Comparison of ENCODE assay signal across 1 cellular context in the genomic region with DNA sequence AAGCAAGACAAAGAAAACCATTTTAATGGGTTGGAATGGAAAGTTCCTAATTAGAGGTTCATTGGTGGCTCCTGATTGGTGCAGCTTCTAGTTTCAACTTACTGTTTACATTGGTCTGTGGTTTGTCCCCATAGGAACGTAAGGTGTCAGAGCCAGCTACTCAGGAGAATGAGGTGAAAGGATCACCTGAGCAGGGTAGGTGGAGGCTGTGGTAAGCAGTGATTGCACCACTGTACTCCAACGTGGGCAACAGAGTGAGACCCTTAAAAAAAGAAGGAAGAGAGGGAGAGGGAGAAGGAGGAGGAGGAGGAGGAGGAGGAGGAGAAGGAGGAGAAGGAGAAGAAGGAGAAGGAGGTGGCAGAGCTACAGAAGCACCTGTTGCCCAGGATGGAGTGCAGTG.
TF ChIP-seq lines count a peak whose summit lies in the region.

No MANE protein-coding gene starts in this region.

TF ChIP-seq in GM23338, 12 proteins besides CTCF, POLR2A, EP300 and RAD21:
- TF ChIP-seq, protein P1, sequence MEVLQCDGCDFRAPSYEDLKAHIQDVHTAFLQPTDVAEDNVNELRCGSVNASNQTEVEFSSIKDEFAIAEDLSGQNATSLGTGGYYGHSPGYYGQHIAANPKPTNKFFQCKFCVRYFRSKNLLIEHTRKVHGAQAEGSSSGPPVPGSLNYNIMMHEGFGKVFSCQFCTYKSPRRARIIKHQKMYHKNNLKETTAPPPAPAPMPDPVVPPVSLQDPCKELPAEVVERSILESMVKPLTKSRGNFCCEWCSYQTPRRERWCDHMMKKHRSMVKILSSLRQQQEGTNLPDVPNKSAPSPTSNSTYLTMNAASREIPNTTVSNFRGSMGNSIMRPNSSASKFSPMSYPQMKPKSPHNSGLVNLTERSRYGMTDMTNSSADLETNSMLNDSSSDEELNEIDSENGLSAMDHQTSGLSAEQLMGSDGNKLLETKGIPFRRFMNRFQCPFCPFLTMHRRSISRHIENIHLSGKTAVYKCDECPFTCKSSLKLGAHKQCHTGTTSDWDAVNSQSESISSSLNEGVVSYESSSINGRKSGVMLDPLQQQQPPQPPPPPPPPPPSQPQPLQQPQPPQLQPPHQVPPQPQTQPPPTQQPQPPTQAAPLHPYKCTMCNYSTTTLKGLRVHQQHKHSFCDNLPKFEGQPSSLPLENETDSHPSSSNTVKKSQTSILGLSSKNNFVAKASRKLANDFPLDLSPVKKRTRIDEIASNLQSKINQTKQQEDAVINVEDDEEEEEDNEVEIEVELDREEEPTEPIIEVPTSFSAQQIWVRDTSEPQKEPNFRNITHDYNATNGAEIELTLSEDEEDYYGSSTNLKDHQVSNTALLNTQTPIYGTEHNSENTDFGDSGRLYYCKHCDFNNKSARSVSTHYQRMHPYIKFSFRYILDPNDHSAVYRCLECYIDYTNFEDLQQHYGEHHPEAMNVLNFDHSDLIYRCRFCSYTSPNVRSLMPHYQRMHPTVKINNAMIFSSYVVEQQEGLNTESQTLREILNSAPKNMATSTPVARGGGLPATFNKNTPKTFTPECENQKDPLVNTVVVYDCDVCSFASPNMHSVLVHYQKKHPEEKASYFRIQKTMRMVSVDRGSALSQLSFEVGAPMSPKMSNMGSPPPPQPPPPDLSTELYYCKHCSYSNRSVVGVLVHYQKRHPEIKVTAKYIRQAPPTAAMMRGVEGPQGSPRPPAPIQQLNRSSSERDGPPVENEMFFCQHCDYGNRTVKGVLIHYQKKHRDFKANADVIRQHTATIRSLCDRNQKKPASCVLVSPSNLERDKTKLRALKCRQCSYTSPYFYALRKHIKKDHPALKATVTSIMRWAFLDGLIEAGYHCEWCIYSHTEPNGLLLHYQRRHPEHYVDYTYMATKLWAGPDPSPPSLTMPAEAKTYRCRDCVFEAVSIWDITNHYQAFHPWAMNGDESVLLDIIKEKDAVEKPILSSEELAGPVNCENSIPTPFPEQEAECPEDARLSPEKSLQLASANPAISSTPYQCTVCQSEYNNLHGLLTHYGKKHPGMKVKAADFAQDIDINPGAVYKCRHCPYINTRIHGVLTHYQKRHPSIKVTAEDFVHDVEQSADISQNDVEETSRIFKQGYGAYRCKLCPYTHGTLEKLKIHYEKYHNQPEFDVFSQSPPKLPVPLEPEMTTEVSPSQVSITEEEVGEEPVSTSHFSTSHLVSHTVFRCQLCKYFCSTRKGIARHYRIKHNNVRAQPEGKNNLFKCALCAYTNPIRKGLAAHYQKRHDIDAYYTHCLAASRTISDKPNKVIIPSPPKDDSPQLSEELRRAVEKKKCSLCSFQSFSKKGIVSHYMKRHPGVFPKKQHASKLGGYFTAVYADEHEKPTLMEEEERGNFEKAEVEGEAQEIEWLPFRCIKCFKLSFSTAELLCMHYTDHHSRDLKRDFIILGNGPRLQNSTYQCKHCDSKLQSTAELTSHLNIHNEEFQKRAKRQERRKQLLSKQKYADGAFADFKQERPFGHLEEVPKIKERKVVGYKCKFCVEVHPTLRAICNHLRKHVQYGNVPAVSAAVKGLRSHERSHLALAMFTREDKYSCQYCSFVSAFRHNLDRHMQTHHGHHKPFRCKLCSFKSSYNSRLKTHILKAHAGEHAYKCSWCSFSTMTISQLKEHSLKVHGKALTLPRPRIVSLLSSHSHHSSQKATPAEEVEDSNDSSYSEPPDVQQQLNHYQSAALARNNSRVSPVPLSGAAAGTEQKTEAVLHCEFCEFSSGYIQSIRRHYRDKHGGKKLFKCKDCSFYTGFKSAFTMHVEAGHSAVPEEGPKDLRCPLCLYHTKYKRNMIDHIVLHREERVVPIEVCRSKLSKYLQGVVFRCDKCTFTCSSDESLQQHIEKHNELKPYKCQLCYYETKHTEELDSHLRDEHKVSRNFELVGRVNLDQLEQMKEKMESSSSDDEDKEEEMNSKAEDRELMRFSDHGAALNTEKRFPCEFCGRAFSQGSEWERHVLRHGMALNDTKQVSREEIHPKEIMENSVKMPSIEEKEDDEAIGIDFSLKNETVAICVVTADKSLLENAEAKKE (CRISPR knock-in tag; IDR thresholded peaks at IDR 0.05), result no peak
- TF ChIP-seq ZNF331 (CRISPR knock-in tag; IDR thresholded peaks at IDR 0.05; ENCODE audit: low read depth) (no peak), CREB1 (CRISPR knock-in tag; IDR thresholded peaks at IDR 0.05; ENCODE audit: low read depth) (no peak), NANOG (IDR thresholded peaks at IDR 0.05; ENCODE audit: borderline replicate concordance) (no peak), JUNB (IDR thresholded peaks at IDR 0.05; ENCODE audit: unreplicated experiment) (no peak), EZH2phosphoT487 (IDR thresholded peaks at IDR 0.05; ENCODE audit: unreplicated experiment) (no peak), STAT1 (IDR thresholded peaks at IDR 0.05; ENCODE audit: unreplicated experiment) (no peak), EZH2 (IDR thresholded peaks at IDR 0.05; ENCODE audit: low read depth, unreplicated experiment) (no peak), POLR2AphosphoS5 (IDR thresholded peaks at IDR 0.05; ENCODE audit: low read depth) (no peak), ZNF114 (CRISPR knock-in tag; IDR thresholded peaks at IDR 0.05) (no peak)
- TF ChIP-seq, protein P2, sequence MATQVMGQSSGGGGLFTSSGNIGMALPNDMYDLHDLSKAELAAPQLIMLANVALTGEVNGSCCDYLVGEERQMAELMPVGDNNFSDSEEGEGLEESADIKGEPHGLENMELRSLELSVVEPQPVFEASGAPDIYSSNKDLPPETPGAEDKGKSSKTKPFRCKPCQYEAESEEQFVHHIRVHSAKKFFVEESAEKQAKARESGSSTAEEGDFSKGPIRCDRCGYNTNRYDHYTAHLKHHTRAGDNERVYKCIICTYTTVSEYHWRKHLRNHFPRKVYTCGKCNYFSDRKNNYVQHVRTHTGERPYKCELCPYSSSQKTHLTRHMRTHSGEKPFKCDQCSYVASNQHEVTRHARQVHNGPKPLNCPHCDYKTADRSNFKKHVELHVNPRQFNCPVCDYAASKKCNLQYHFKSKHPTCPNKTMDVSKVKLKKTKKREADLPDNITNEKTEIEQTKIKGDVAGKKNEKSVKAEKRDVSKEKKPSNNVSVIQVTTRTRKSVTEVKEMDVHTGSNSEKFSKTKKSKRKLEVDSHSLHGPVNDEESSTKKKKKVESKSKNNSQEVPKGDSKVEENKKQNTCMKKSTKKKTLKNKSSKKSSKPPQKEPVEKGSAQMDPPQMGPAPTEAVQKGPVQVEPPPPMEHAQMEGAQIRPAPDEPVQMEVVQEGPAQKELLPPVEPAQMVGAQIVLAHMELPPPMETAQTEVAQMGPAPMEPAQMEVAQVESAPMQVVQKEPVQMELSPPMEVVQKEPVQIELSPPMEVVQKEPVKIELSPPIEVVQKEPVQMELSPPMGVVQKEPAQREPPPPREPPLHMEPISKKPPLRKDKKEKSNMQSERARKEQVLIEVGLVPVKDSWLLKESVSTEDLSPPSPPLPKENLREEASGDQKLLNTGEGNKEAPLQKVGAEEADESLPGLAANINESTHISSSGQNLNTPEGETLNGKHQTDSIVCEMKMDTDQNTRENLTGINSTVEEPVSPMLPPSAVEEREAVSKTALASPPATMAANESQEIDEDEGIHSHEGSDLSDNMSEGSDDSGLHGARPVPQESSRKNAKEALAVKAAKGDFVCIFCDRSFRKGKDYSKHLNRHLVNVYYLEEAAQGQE (IDR thresholded peaks at IDR 0.05; ENCODE audit: unreplicated experiment), result no peak
- TF ChIP-seq, protein P3, sequence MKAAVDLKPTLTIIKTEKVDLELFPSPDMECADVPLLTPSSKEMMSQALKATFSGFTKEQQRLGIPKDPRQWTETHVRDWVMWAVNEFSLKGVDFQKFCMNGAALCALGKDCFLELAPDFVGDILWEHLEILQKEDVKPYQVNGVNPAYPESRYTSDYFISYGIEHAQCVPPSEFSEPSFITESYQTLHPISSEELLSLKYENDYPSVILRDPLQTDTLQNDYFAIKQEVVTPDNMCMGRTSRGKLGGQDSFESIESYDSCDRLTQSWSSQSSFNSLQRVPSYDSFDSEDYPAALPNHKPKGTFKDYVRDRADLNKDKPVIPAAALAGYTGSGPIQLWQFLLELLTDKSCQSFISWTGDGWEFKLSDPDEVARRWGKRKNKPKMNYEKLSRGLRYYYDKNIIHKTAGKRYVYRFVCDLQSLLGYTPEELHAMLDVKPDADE (IDR thresholded peaks at IDR 0.05), result no peak
TF ChIP-seq in GM23338: peak in this region for 0.
